ENCODE assay signal across 26 cellular contexts in the genomic region with DNA sequence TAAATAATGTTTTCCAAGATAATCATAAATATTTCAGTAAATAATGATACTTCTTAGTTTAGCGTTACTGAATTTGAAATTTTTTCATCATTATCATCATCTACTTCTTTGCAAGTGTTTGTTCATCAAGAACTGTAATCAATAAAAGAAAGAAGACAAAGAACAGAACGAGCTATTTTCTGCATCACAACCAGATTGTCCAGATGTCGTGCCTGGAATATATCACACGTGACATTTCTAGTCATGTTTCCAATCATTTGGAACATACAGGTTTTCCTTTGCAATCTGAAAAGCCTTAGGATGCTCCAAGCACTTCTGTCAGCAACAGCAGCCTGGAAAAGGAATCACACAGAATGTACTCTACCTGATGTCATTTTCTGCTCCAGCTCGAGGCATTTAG.
DNase-seq lines count a peak whose midpoint lies in the region; ATAC-seq and TF ChIP-seq lines count a peak whose summit lies in the region.
"Had no signal": no experiment of that assay in that cellular context is flagged by ENCODE, and none has a peak within 500 bp of the region (broad histone marks: within the 10 kb centered on the region; RNA-seq: fewer than 3 reads in every experiment).

No MANE protein-coding gene starts in this region.

- no peak overlapping the region for H3K27ac ChIP-seq in mesenchymal stem cell (ENCODE audit: low read length, poor library complexity, severe bottlenecking)
- H3K27ac ChIP-seq in CD8-positive, alpha-beta memory T cell (ENCODE audit: low read depth, low read length) = no peak overlapping the region
- H3K27ac ChIP-seq: HL-60 had no signal

- no peak overlapping the region for H3K18ac ChIP-seq in mesenchymal stem cell (ENCODE audit: low read depth in 1 of 2, low read length in 2 of 2)

- H3K36me3 ChIP-seq in mesenchymal stem cell (ENCODE audit: control insufficient read depth in 1 of 2, insufficient read depth in 2 of 2, low read depth in 1 of 2, low read length in 2 of 2) = no peaks in the 10 kb centered on the region
- H3K36me3 ChIP-seq in CD8-positive, alpha-beta memory T cell (ENCODE audit: insufficient read depth, low read length) = no peaks in the 10 kb centered on the region

- H3K4ac ChIP-seq in mesenchymal stem cell (ENCODE audit: low read depth in 1 of 2, low read length in 2 of 2) = no peak overlapping the region

- H3K27me3 ChIP-seq in mesenchymal stem cell (ENCODE audit: control insufficient read depth in 1 of 2, insufficient read depth in 1 of 2, low read length in 2 of 2) = no peaks in the 10 kb centered on the region
- no peaks in the 10 kb centered on the region for H3K27me3 ChIP-seq in CD8-positive, alpha-beta memory T cell (ENCODE audit: insufficient read depth, low read length, poor library complexity, severe bottlenecking)

- H3K9me3 Mint-ChIP-seq in type B pancreatic cell = peaks cover 11% of the 10 kb centered on the region
- peaks cover 0 to 4% (median 0%) of the 10 kb centered on the region in 5 donors for H3K9me3 Mint-ChIP-seq in CD8-positive, alpha-beta memory T cell
- H3K9me3 Mint-ChIP-seq: HFFc6 had no signal

- H2BK15ac ChIP-seq in mesenchymal stem cell (ENCODE audit: low read depth, poor library complexity, severe bottlenecking) = no peak overlapping the region

- TF ChIP-seq CTCF in LNCaP clone FGC (IDR thresholded peaks at IDR 0.05; ENCODE audit: control insufficient read depth, extremely low read depth, insufficient read depth) (no peak), type B pancreatic cell (conservative IDR thresholded peaks at IDR 0.05) (no peak)

- H3K4me3 Mint-ChIP-seq in type B pancreatic cell = peak overlapping the region; percentile 13
- no peak overlapping the region for H3K4me3 Mint-ChIP-seq in CD8-positive, alpha-beta memory T cell
- H3K4me3 Mint-ChIP-seq: CD4-positive, CD25-positive, alpha-beta regulatory T cell; H9; HFFc6 had no signal

- H2BK12ac ChIP-seq in mesenchymal stem cell (ENCODE audit: low read length in 2 of 2) = no peak overlapping the region

- POLR2A ChIA-PET in CD8-positive, alpha-beta memory T cell (lab: Charles Lee) = no interaction called here

- H3K14ac ChIP-seq in mesenchymal stem cell (ENCODE audit: low read length in 2 of 2) = no peak overlapping the region

- DNase-seq in LNCaP clone FGC (ENCODE audit: low read depth) = peak; percentile 52
- DNase-seq in mesenchymal stem cell = peak; percentile 32
- no peak for DNase-seq in type B pancreatic cell (ENCODE audit: extremely low spot score, unreplicated experiment)
- no peak for DNase-seq in SW 1271 (lab: John Stamatoyannopoulos, UW)
- no peak for DNase-seq in CD8-positive, alpha-beta memory T cell
- DNase-seq: CD4-positive, CD25-positive, alpha-beta regulatory T cell; COR-L47; DMS 273 treated with DMSO at 0.1 percent for 48 hours; DND-41; H9; HFFc6; MM.1S; NCI-H1048; NCI-H1436; NCI-H2029 treated with DMSO at 0.1 percent for 48 hours; NCI-H345; NCI-H524; NCI-H82; SIG-M5 had no signal

- ATAC-seq in SK-N-SH treated with all-trans-retinoic acid at 6 μM for 48 hours (no peak), GM18511 (IDR thresholded peaks at IDR 0.05; ENCODE audit: unreplicated experiment) (no peak)
- ATAC-seq: GM12878, HepG2, K562, Panc1 had no signal

- no peak overlapping the region for H3K4me2 ChIP-seq in mesenchymal stem cell (ENCODE audit: low read length, poor library complexity, severe bottlenecking)

- H2AFZ ChIP-seq in mesenchymal stem cell (ENCODE audit: low read depth, low read length) = no peak overlapping the region

- peaks cover 2% of the 10 kb centered on the region for H3K4me1 ChIP-seq in mesenchymal stem cell (ENCODE audit: control insufficient read depth, insufficient read depth, low read depth, low read length)
- H3K4me1 ChIP-seq in CD8-positive, alpha-beta memory T cell (ENCODE audit: insufficient read depth, low read length) = no peaks in the 10 kb centered on the region

- no peaks in the 10 kb centered on the region for H3K79me1 ChIP-seq in mesenchymal stem cell (replicated peaks; ENCODE audit: low read length, poor library complexity, severe bottlenecking)

- CTCF ChIA-PET in CD8-positive, alpha-beta memory T cell (lab: Charles Lee) = interaction anchor here (1.0 kb wide), 1 partner anchor 51 kb away, joined by 3 read pairs; no protein-coding TSS in a partner anchor

- H3K4me1 Mint-ChIP-seq in type B pancreatic cell (ENCODE audit: unreplicated experiment) = peaks cover 5% of the 10 kb centered on the region
- H3K4me1 Mint-ChIP-seq in CD8-positive, alpha-beta memory T cell = peaks cover 7 to 42% (median 38%) of the 10 kb centered on the region in 3 donors

- no peak overlapping the region for H3K23ac ChIP-seq in mesenchymal stem cell (ENCODE audit: low read length in 2 of 2)

- no peak overlapping the region for H2BK5ac ChIP-seq in mesenchymal stem cell (ENCODE audit: low read depth, low read length, poor library complexity, severe bottlenecking)

- H4K91ac ChIP-seq in mesenchymal stem cell (ENCODE audit: low read length) = no peak overlapping the region

- H3K9ac ChIP-seq in mesenchymal stem cell (ENCODE audit: low read length) = no peak overlapping the region

- no peak overlapping the region for H4K8ac ChIP-seq in mesenchymal stem cell (ENCODE audit: low read length)

- no peaks in the 10 kb centered on the region for H3K9me3 ChIP-seq in mesenchymal stem cell (ENCODE audit: control insufficient read depth, low read length)
- H3K9me3 ChIP-seq in CD8-positive, alpha-beta memory T cell (ENCODE audit: low read length) = no peaks in the 10 kb centered on the region

- no peaks in the 10 kb centered on the region for H3K36me3 Mint-ChIP-seq in type B pancreatic cell
- peaks cover 0 to 4% (median 1%) of the 10 kb centered on the region in 3 donors for H3K36me3 Mint-ChIP-seq in CD8-positive, alpha-beta memory T cell

- no peaks in the 10 kb centered on the region for H3K27me3 Mint-ChIP-seq in type B pancreatic cell
- H3K27me3 Mint-ChIP-seq in CD8-positive, alpha-beta memory T cell = no peaks in the 10 kb centered on the region
- H3K27me3 Mint-ChIP-seq: CD4-positive, CD25-positive, alpha-beta regulatory T cell had no signal

- no peak overlapping the region for H2BK120ac ChIP-seq in mesenchymal stem cell (ENCODE audit: low read depth, low read length)

- 21% methylated on average over 4 of the region's 5 CpGs for WGBS in mesenchymal stem cell

- no peak overlapping the region for H2AK5ac ChIP-seq in mesenchymal stem cell (ENCODE audit: low read length, severe bottlenecking)

- H3K4me3 ChIP-seq in LNCaP clone FGC (ENCODE audit: low read depth, low read length) = no peak overlapping the region
- no peak overlapping the region for H3K4me3 ChIP-seq in mesenchymal stem cell (ENCODE audit: insufficient read depth in 1 of 2, low read depth in 1 of 2, low read length in 2 of 2)
- no peak overlapping the region for H3K4me3 ChIP-seq in CD8-positive, alpha-beta memory T cell (ENCODE audit: low read length)
- H3K4me3 ChIP-seq: GM12878, K562 had no signal

- H3K27ac Mint-ChIP-seq in type B pancreatic cell = no peak overlapping the region
- H3K27ac Mint-ChIP-seq in CD8-positive, alpha-beta memory T cell = no peak overlapping the region
- H3K27ac Mint-ChIP-seq: CD4-positive, CD25-positive, alpha-beta regulatory T cell; H9; HFFc6 had no signal

TF ChIP-seq in SK-N-SH treated with all-trans-retinoic acid at 6 μM for 48 hours, 23 proteins besides CTCF, POLR2A, EP300 and RAD21:
- TF ChIP-seq ZNF8 (CRISPR knock-in tag; IDR thresholded peaks at IDR 0.05) (no peak), ISL1 (CRISPR knock-in tag; IDR thresholded peaks at IDR 0.05) (peak; percentile 45), ESRRG (CRISPR knock-in tag; IDR thresholded peaks at IDR 0.05) (0 out of 2 replicates have a peak, but pooled peaks have one; percentile 12), GLIS3 (CRISPR knock-in tag; IDR thresholded peaks at IDR 0.05) (peak; percentile 36; the same call in 1 of the 2 replicates), ZNF70 (CRISPR knock-in tag; IDR thresholded peaks at IDR 0.05) (no peak), TCF4 (CRISPR knock-in tag; IDR thresholded peaks at IDR 0.05; ENCODE audit: borderline replicate concordance) (peak; percentile 99)
- TF ChIP-seq, protein P1, sequence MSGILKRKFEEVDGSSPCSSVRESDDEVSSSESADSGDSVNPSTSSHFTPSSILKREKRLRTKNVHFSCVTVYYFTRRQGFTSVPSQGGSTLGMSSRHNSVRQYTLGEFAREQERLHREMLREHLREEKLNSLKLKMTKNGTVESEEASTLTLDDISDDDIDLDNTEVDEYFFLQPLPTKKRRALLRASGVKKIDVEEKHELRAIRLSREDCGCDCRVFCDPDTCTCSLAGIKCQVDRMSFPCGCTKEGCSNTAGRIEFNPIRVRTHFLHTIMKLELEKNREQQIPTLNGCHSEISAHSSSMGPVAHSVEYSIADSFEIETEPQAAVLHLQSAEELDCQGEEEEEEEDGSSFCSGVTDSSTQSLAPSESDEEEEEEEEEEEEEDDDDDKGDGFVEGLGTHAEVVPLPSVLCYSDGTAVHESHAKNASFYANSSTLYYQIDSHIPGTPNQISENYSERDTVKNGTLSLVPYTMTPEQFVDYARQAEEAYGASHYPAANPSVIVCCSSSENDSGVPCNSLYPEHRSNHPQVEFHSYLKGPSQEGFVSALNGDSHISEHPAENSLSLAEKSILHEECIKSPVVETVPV (CRISPR knock-in tag; IDR thresholded peaks at IDR 0.05) = 0 out of 2 replicates have a peak, but pooled peaks have one; percentile 22
- TF ChIP-seq, protein P2, sequence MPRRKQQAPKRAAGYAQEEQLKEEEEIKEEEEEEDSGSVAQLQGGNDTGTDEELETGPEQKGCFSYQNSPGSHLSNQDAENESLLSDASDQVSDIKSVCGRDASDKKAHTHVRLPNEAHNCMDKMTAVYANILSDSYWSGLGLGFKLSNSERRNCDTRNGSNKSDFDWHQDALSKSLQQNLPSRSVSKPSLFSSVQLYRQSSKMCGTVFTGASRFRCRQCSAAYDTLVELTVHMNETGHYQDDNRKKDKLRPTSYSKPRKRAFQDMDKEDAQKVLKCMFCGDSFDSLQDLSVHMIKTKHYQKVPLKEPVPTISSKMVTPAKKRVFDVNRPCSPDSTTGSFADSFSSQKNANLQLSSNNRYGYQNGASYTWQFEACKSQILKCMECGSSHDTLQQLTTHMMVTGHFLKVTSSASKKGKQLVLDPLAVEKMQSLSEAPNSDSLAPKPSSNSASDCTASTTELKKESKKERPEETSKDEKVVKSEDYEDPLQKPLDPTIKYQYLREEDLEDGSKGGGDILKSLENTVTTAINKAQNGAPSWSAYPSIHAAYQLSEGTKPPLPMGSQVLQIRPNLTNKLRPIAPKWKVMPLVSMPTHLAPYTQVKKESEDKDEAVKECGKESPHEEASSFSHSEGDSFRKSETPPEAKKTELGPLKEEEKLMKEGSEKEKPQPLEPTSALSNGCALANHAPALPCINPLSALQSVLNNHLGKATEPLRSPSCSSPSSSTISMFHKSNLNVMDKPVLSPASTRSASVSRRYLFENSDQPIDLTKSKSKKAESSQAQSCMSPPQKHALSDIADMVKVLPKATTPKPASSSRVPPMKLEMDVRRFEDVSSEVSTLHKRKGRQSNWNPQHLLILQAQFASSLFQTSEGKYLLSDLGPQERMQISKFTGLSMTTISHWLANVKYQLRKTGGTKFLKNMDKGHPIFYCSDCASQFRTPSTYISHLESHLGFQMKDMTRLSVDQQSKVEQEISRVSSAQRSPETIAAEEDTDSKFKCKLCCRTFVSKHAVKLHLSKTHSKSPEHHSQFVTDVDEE (CRISPR knock-in tag; IDR thresholded peaks at IDR 0.05) = peak; percentile 95

Comparison
In these comparisons a context has a peak if more than half of its experiments do, and no peak if none do; other contexts are left out.
1. DNase-seq: peak in LNCaP clone FGC (single experiment) and mesenchymal stem cell (single experiment); none in type B pancreatic cell (single experiment), SW 1271 (0 of 2) and CD8-positive, alpha-beta memory T cell (0 of 5).